Comparison of ENCODE assay signal across 8 cellular contexts in the genomic region with DNA sequence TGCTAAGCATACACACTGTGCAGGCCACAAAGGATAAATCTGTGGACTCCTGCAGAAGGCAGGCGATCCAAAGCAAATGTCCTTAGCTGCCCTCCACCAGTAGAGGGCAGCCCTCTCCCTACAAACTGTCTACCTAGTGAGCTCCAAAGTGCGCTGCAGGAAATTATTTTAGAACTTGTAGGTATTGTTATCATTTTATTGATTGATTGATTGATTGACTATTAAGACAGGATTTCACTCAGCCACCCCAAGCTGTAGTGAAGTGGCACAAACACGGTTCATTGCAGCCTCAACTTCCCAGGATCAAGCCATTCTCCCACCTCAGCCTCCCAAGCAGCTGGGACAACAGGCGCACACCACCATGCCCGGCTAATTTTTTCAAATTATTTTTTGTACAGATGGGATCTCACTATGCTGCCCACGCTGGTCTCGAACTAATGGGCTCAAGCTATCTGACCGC. TPM values are rescaled to one million over a fixed set of nuclear protein-coding genes. Genes with fewer than 3 reads are reported as not detected.
A peak's percentile ranks its signal among the peaks of the same experiment; 100 is the strongest.
DNase-seq lines count a peak whose midpoint lies in the region; ATAC-seq and TF ChIP-seq lines count a peak whose summit lies in the region.

No MANE protein-coding gene starts in this region.

- TF ChIP-seq CTCF in PC-9 (conservative IDR thresholded peaks at IDR 0.05) (peak; percentile 91), thyroid gland (IDR thresholded peaks at IDR 0.05) (peak; percentile 62 to 88 (median 76))

- peak; percentile 66 for DNase-seq in AG08395 (ENCODE audit: low spot score)
- peak; percentile 72 for DNase-seq in Jurkat, Clone E6-1 (ENCODE audit: low read depth, low spot score)
- DNase-seq in PC-9: peak; percentile 42 to 47
- peak; percentile 62 for DNase-seq in activated T-cell treated with anti-CD3 and anti-CD28 coated beads, Interleukin-2, amount 50 U/mL, for 4 hours
- peak; percentile 74 for DNase-seq in fibroblast of peridontal ligament (ENCODE audit: extremely low read depth)
- DNase-seq in non-pigmented ciliary epithelial cell (ENCODE audit: low read depth): peak; percentile 41
- peak; percentile 58 to 71 for DNase-seq in thyroid gland

- no peak overlapping the region for H3K27ac ChIP-seq in PC-9
- H3K27ac ChIP-seq in thyroid gland: no peak overlapping the region

- TF ChIP-seq POLR2A in thyroid gland (IDR thresholded peaks at IDR 0.05): no peak

- no peaks in the 10 kb centered on the region for H3K27me3 Mint-ChIP-seq in activated T-cell treated with anti-CD3 and anti-CD28 coated beads, Interleukin-2, amount 50 U/mL, for 4 hours (ENCODE audit: low read depth)

- no peaks in the 10 kb centered on the region for H3K9me3 Mint-ChIP-seq in activated T-cell treated with anti-CD3 and anti-CD28 coated beads, Interleukin-2, amount 50 U/mL, for 4 hours

- H3K9me3 ChIP-seq in PC-9 (ENCODE audit: insufficient read depth, low read depth) (no peaks in the 10 kb centered on the region), thyroid gland (no peaks in the 10 kb centered on the region)

- CTCF ChIA-PET in PC-9 (lab: Charles Lee): interaction anchor here (0.6 to 4.0 kb wide), 8 partner anchors 226 to 514 kb away, joined by 3 to 33 read pairs (median 5); no protein-coding TSS in a partner anchor

- POLR2A ChIA-PET in PC-9 (lab: Charles Lee; ENCODE audit: unreplicated experiment): interaction anchor here (0.6 kb wide), 1 partner anchor 677 kb away, joined by 6 read pairs; no protein-coding TSS in a partner anchor

- no peaks in the 10 kb centered on the region for H3K4me1 ChIP-seq in PC-9 (replicated peaks; ENCODE audit: insufficient read depth)
- H3K4me1 ChIP-seq in thyroid gland: peaks cover 0 to 7% of the 10 kb centered on the region in 2 donors

- H3F3A ChIP-seq in PC-9 (ENCODE audit: insufficient read depth, low read depth): no peaks in the 10 kb centered on the region

- no peaks in the 10 kb centered on the region for H3K36me3 Mint-ChIP-seq in activated T-cell treated with anti-CD3 and anti-CD28 coated beads, Interleukin-2, amount 50 U/mL, for 4 hours (ENCODE audit: insufficient read depth)

- no peaks in the 10 kb centered on the region for H4K20me1 ChIP-seq in PC-9 (ENCODE audit: insufficient read depth)

- 54 to 56% methylated on average over 8 of the region's 8 CpGs for WGBS in thyroid gland, 2 donors

- peaks cover 28% of the 10 kb centered on the region for H3K4me1 Mint-ChIP-seq in activated T-cell treated with anti-CD3 and anti-CD28 coated beads, Interleukin-2, amount 50 U/mL, for 4 hours (ENCODE audit: low read depth)

- intact Hi-C loops in PC-9 (cut with micrococcal nuclease; ENCODE audit: unreplicated experiment) (loop anchor here (1.0 to 5.0 kb wide), 4 partner anchors 297 to 613 kb away; no protein-coding TSS in a partner anchor), thyroid gland (cut with DNase I) (loop anchor here (5.0 kb wide), 2 partner anchors 312 to 512 kb away; no protein-coding TSS in a partner anchor)

- H3K9me2 ChIP-seq in PC-9 (ENCODE audit: insufficient read depth): no peaks in the 10 kb centered on the region

- no peak overlapping the region for H2AFZ ChIP-seq in PC-9

- H3K36me3 ChIP-seq in PC-9 (ENCODE audit: low read depth) (no peaks in the 10 kb centered on the region), thyroid gland (no peaks in the 10 kb centered on the region)

- H3K4me3 ChIP-seq in Jurkat, Clone E6-1 (ENCODE audit: low read length): no peak overlapping the region
- no peak overlapping the region for H3K4me3 ChIP-seq in PC-9
- no peak overlapping the region for H3K4me3 ChIP-seq in thyroid gland (replicated peaks in 1 of 3)

- ATAC-seq in GM18861 (IDR thresholded peaks at IDR 0.05; ENCODE audit: unreplicated experiment): peak; percentile 46
- peak in 1 of 2 donors; percentile 21 for ATAC-seq in activated T-cell treated with anti-CD3 and anti-CD28 coated beads, Interleukin-2, amount 50 U/mL, for 4 hours

- BruUV-seq in PC-9 (replicated peaks; lab: Mats Ljungman, UMichigan): no TSS peak

- peaks cover 17% of the 10 kb centered on the region; the same call in 1 of the 2 replicates for H3K27me3 ChIP-seq in PC-9 (ENCODE audit: insufficient read depth, low read depth)
- H3K27me3 ChIP-seq in thyroid gland: no peaks in the 10 kb centered on the region

- peak overlapping the region; percentile 54 for H3K4me3 Mint-ChIP-seq in activated T-cell treated with anti-CD3 and anti-CD28 coated beads, Interleukin-2, amount 50 U/mL, for 4 hours

- H3K4me2 ChIP-seq in PC-9: no peak overlapping the region

- no peaks in the 10 kb centered on the region for H3K79me2 ChIP-seq in PC-9 (ENCODE audit: low read depth)

RNA-seq across cellular contexts. Expression of gene RNF6, which starts 37.3 kb away (rescaled TPM):
- 30.6 TPM for polyA plus RNA-seq in Jurkat, Clone E6-1 (2012; ENCODE audit: insufficient read depth, insufficient read length)
- total RNA-seq in PC-9 (2021) (19.2 and 30.3 TPM in 2 replicates), thyroid gland (10 to 100 TPM; 21.5 to 28.8 (median 25.0) TPM)
- total RNA-seq in activated T-cell treated with anti-CD3 and anti-CD28 coated beads, Interleukin-2, amount 50 U/mL, for 4 hours: 10 to 100 TPM; 65.7 to 68.5 (median 67.7) TPM
